24 cellular contexts compared by ENCODE assay signal in the genomic region with DNA sequence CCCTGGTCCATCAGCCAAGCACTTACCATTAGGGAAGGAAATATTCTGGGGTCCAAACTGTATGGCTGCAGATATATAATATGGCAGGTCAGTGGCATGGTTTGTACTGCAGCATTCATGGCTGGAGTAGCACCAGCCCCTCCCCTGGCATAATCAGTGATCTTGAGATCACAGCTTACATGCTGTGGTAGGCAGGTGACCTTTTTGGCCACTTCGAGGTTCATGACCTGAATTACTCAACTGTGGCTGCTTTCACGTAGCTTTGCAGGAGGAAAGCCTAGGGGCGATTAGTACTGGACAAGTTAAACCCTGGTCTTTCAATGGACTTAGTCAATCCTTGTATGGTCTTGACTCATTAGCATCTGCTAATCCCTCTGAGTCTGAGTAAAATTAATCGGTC.
DNase-seq lines count a peak whose midpoint lies in the region; ATAC-seq and TF ChIP-seq lines count a peak whose summit lies in the region.
"Had no signal": no experiment of that assay in that cellular context is flagged by ENCODE, and none has a peak within 500 bp of the region (broad histone marks: within the 10 kb centered on the region; RNA-seq: fewer than 3 reads in every experiment).

No MANE protein-coding gene starts in this region.

- no peaks in the 10 kb centered on the region for H3K36me3 ChIP-seq in mammary epithelial cell (ENCODE audit: insufficient read depth, low read length)

- H3K79me2 ChIP-seq in mammary epithelial cell (ENCODE audit: insufficient read depth, low read length) = no peaks in the 10 kb centered on the region

- H2AFZ ChIP-seq in mammary epithelial cell (ENCODE audit: low read depth, low read length) = no peak overlapping the region
- H2AFZ ChIP-seq: PC-9 had no signal

- ATAC-seq in left lobe of liver (peak; percentile 95), left cardiac atrium (no peak)

- in situ Hi-C loops in mammary epithelial cell (cut with MboI; ENCODE audit: low sequenced_read_pairs in 2 of 2) = no loop called here

- WGBS in mammary epithelial cell (ENCODE audit: low coverage, missing lambda C conversion rate) = 50% methylated on average over 4 of the region's 4 CpGs

- no peak overlapping the region for H3K9ac ChIP-seq in mammary epithelial cell (ENCODE audit: insufficient read depth, low read length)
- H3K9ac ChIP-seq: BLaER1 treated with 17β-estradiol and CSF1 and Interleukin-3, amounts not matched to agents 10 nM and 100 nM had no signal

- H4K20me1 ChIP-seq in mammary epithelial cell (ENCODE audit: insufficient read depth, low read length) = no peaks in the 10 kb centered on the region
- H4K20me1 ChIP-seq: BLaER1 treated with 17β-estradiol and CSF1 and Interleukin-3, amounts not matched to agents 10 nM and 100 nM had no signal

- no peak overlapping the region for H3K27ac ChIP-seq in mammary epithelial cell (ENCODE audit: insufficient read depth, low read depth, low read length)
- H3K27ac ChIP-seq: PC-9 had no signal

- DNase-seq in COLO829 (ENCODE audit: low spot score) (peak; percentile 48), ELR (ENCODE audit: low read depth) (peak; percentile 43), mammary epithelial cell (peak; percentile 19), left lobe of liver (ENCODE audit: low spot score) (peak; percentile 62), left cardiac atrium (no peak)
- DNase-seq in stimulated activated CD4-positive, alpha-beta T cell treated with anti-CD3 and anti-CD28 coated beads, Interleukin-2, amount 100 ng/mL, for 48 hours = no peak
- no peak for DNase-seq in activated CD4-positive, alpha-beta T cell treated with anti-CD3 and anti-CD28 coated beads for 4 hours
- DNase-seq: AML-193; CD4-positive, alpha-beta T cell; COR-L47; DMS 273 treated with DMSO at 0.1 percent for 48 hours; DMS79; NCI-H1092 treated with DMSO at 0.1 percent for 48 hours; NCI-H1436; NCI-H187; NCI-H2081 treated with DMSO at 0.1 percent for 48 hours; NCI-H2171; NCI-H345; NCI-H524; NCI-H82; RPMI8226; SHP77 had no signal

- dilution Hi-C loops in mammary epithelial cell (cut with HindIII; ENCODE audit: low sequenced_read_pairs) = no loop called here

- no peaks in the 10 kb centered on the region for H3K4me1 ChIP-seq in mammary epithelial cell (ENCODE audit: insufficient read depth, low read length)

- H3K9me3 ChIP-seq in mammary epithelial cell (replicated peaks; ENCODE audit: insufficient read depth, low read length) = no peaks in the 10 kb centered on the region

- peaks cover 2% of the 10 kb centered on the region for H3K27me3 ChIP-seq in mammary epithelial cell (ENCODE audit: insufficient read depth, low read length)
- H3K27me3 ChIP-seq: BLaER1 treated with 17β-estradiol and CSF1 and Interleukin-3, amounts not matched to agents 10 nM and 100 nM had no signal

- no TSS peak for BruUV-seq in mammary epithelial cell (replicated peaks; lab: Mats Ljungman, UMichigan)

- CTCF ChIA-PET in mammary epithelial cell (lab: Charles Lee; ENCODE audit: low non-redundant PET) = no interaction called here

- intact Hi-C loops in mammary epithelial cell (cut with micrococcal nuclease) (no loop called here), left cardiac atrium (cut with DNase I) (no loop called here)

- TF ChIP-seq CTCF in mammary epithelial cell (conservative IDR thresholded peaks at IDR 0.05 in 1 of 2, IDR thresholded peaks at IDR 0.05 in 1 of 2; ENCODE audit: extremely low read depth in 1 of 2, insufficient read depth in 1 of 2, low read depth in 1 of 2, low read length in 2 of 2) = no peak

- no peak overlapping the region for H3K4me3 ChIP-seq in mammary epithelial cell (replicated peaks in 1 of 3; ENCODE audit: insufficient read depth in 1 of 3, low read depth in 2 of 3, low read length in 3 of 3)
- H3K4me3 ChIP-seq: BLaER1 treated with 17β-estradiol and CSF1 and Interleukin-3, amounts not matched to agents 10 nM and 100 nM; PC-9 had no signal

- no peak overlapping the region for H3K4me2 ChIP-seq in mammary epithelial cell (ENCODE audit: insufficient read depth, low read depth, low read length)
- H3K4me2 ChIP-seq: PC-9 had no signal

Comparison
In these comparisons a context has a peak if more than half of its experiments do, and no peak if none do; other contexts are left out.
1. DNase-seq: peak in COLO829 (single experiment), ELR (single experiment), mammary epithelial cell (single experiment) and left lobe of liver (single experiment); none in stimulated activated CD4-positive, alpha-beta T cell treated with anti-CD3 and anti-CD28 coated beads, Interleukin-2, amount 100 ng/mL, for 48 hours (0 of 2), activated CD4-positive, alpha-beta T cell treated with anti-CD3 and anti-CD28 coated beads for 4 hours (0 of 2) and left cardiac atrium (single experiment).